Comparison of ENCODE assay signal across 8 cellular contexts in genomic region chr12:19967486-19967885, GRCh38.
A peak's percentile ranks its signal among the peaks of the same experiment; 100 is the strongest.
DNase-seq lines count a peak whose midpoint lies in the region; ATAC-seq and TF ChIP-seq lines count a peak whose summit lies in the region.

No MANE protein-coding gene starts in this region.

- no peak overlapping the region for H3K4me3 Mint-ChIP-seq in stimulated activated naive B cell treated with anti-CD40 and anti-IgM and Interleukin-4, amounts not matched to agents 10 μg/mL and 1 μg/mL and 100 μg/mL, for 72 hours
- no peak overlapping the region for H3K4me3 Mint-ChIP-seq in natural killer cell treated with Interleukin-12 subunit alpha and Interleukin-12 subunit beta and Interleukin-15 and Interleukin-18, amount 100 ng/mL, for 72 hours

- no peaks in the 10 kb centered on the region for H3K9me2 ChIP-seq in SK-N-SH

- H4K20me1 ChIP-seq in SK-N-SH (ENCODE audit: insufficient read depth), result no peaks in the 10 kb centered on the region

- peaks cover 0 to 2% of the 10 kb centered on the region in 2 donors for H3K4me1 Mint-ChIP-seq in stimulated activated naive B cell treated with anti-CD40 and anti-IgM and Interleukin-4, amounts not matched to agents 10 μg/mL and 1 μg/mL and 100 μg/mL, for 72 hours
- H3K4me1 Mint-ChIP-seq in natural killer cell treated with Interleukin-12 subunit alpha and Interleukin-12 subunit beta and Interleukin-15 and Interleukin-18, amount 100 ng/mL, for 72 hours (ENCODE audit: low read depth in 2 of 2), result peaks cover 0 to 2% of the 10 kb centered on the region in 2 donors

- H3K4me1 ChIP-seq in SK-N-SH (ENCODE audit: control insufficient read depth in 1 of 2, insufficient read depth in 2 of 2, low read depth in 1 of 2, low read length in 1 of 2) (peaks cover 25 to 41% of the 10 kb centered on the region in 2 experiments; a peak in 3 of 4 replicates), heart right ventricle (peaks cover 0 to 21% (median 6%) of the 10 kb centered on the region in 9 donors)

- H3K9me3 ChIP-seq in SK-N-SH, result no peaks in the 10 kb centered on the region
- H3K9me3 ChIP-seq in heart right ventricle, result peaks cover 0 to 5% (median 0%) of the 10 kb centered on the region in 11 donors

- peak; percentile 71 for DNase-seq in KBM-7
- no peak for DNase-seq in SK-N-SH
- no peak for DNase-seq in heart right ventricle
- DNase-seq in stimulated activated naive B cell treated with anti-CD40 and anti-IgM and Interleukin-4, amounts not matched to agents 10 μg/mL and 1 μg/mL and 100 μg/mL, for 72 hours, result no peak
- no peak for DNase-seq in activated CD4-positive, alpha-beta T cell treated with anti-CD3 and anti-CD28 coated beads for 1 hour
- no peak for DNase-seq in natural killer cell treated with Interleukin-12 subunit alpha and Interleukin-12 subunit beta and Interleukin-15 and Interleukin-18, amount 100 ng/mL, for 72 hours (ENCODE audit: low spot score)
- no peak for DNase-seq in ACHN
- no peak for DNase-seq in AML-193 (lab: John Stamatoyannopoulos, UW)

- H3F3A ChIP-seq in SK-N-SH (replicated peaks; ENCODE audit: insufficient read depth), result peaks cover 37% of the 10 kb centered on the region

- no peaks in the 10 kb centered on the region for H3K9me3 Mint-ChIP-seq in stimulated activated naive B cell treated with anti-CD40 and anti-IgM and Interleukin-4, amounts not matched to agents 10 μg/mL and 1 μg/mL and 100 μg/mL, for 72 hours
- H3K9me3 Mint-ChIP-seq in natural killer cell treated with Interleukin-12 subunit alpha and Interleukin-12 subunit beta and Interleukin-15 and Interleukin-18, amount 100 ng/mL, for 72 hours, result peaks cover 2% of the 10 kb centered on the region

- H2AFZ ChIP-seq in SK-N-SH (ENCODE audit: low read depth), result no peak overlapping the region

- in situ Hi-C loops in KBM-7 (cut with MboI; ENCODE audit: low pct_unique_long_range_greater_than_20kb, low sequenced_read_pairs) (no loop called here), ACHN (cut with HindIII; ENCODE audit: low pct_ligation_motif_present, low pct_unique_long_range_greater_than_20kb, low sequenced_read_pairs) (no loop called here)

- no peaks in the 10 kb centered on the region for H3K36me3 Mint-ChIP-seq in stimulated activated naive B cell treated with anti-CD40 and anti-IgM and Interleukin-4, amounts not matched to agents 10 μg/mL and 1 μg/mL and 100 μg/mL, for 72 hours
- no peaks in the 10 kb centered on the region for H3K36me3 Mint-ChIP-seq in natural killer cell treated with Interleukin-12 subunit alpha and Interleukin-12 subunit beta and Interleukin-15 and Interleukin-18, amount 100 ng/mL, for 72 hours

- H3K27ac Mint-ChIP-seq in stimulated activated naive B cell treated with anti-CD40 and anti-IgM and Interleukin-4, amounts not matched to agents 10 μg/mL and 1 μg/mL and 100 μg/mL, for 72 hours, result no peak overlapping the region
- H3K27ac Mint-ChIP-seq in natural killer cell treated with Interleukin-12 subunit alpha and Interleukin-12 subunit beta and Interleukin-15 and Interleukin-18, amount 100 ng/mL, for 72 hours, result no peak overlapping the region

- peak overlapping the region; percentile 48 for H3K4me2 ChIP-seq in SK-N-SH

- H3K36me3 ChIP-seq in SK-N-SH (replicated peaks in 1 of 2; ENCODE audit: control insufficient read depth in 1 of 2, insufficient read depth in 2 of 2, low read length in 1 of 2) (no peaks in the 10 kb centered on the region), heart right ventricle (no peaks in the 10 kb centered on the region)

- H3K27ac ChIP-seq in SK-N-SH (ENCODE audit: low read depth in 2 of 2, low read length in 1 of 2) (peak overlapping the region; percentile 40 to 93; a peak in 3 of 4 replicates), heart right ventricle (no peak overlapping the region)

- TF ChIP-seq CTCF in SK-N-SH (IDR thresholded peaks at IDR 0.05), result no peak
- TF ChIP-seq CTCF in heart right ventricle (IDR thresholded peaks at IDR 0.05), result no peak

- WGBS in SK-N-SH (ENCODE audit: low lambda C conversion rate), result 2% methylated on average over 2 of the region's 2 CpGs
- 8 to 18% methylated on average over 2 of the region's 2 CpGs for WGBS in heart right ventricle, 2 donors

- H3K9ac ChIP-seq in SK-N-SH, result peak overlapping the region; percentile 55

- H3K4me3 ChIP-seq in SK-N-SH (ENCODE audit: low read depth in 2 of 2, low read length in 1 of 2), result no peak overlapping the region
- no peak overlapping the region for H3K4me3 ChIP-seq in heart right ventricle

- H3K27me3 ChIP-seq in SK-N-SH (ENCODE audit: insufficient read depth), result no peaks in the 10 kb centered on the region
- H3K27me3 ChIP-seq in heart right ventricle, result no peaks in the 10 kb centered on the region

- intact Hi-C loops in heart right ventricle (cut with DNase I), result no loop called here

- no peak; a peak in 1 of 4 replicates for TF ChIP-seq EP300 in SK-N-SH (IDR thresholded peaks at IDR 0.05; ENCODE audit: borderline replicate concordance in 1 of 2, low read depth in 1 of 2, low read length in 1 of 2)

- POLR2A ChIA-PET in SK-N-SH (lab: Yijun Ruan, JAX), result no interaction called here

- peak in 6 of 8 donors; percentile 46 to 92 (median 60) for ATAC-seq in heart right ventricle
- ATAC-seq in stimulated activated naive B cell treated with anti-CD40 and anti-IgM and Interleukin-4, amounts not matched to agents 10 μg/mL and 1 μg/mL and 100 μg/mL, for 72 hours (replicated peaks), result peak; percentile 29 to 44
- no peak for ATAC-seq in natural killer cell treated with Interleukin-12 subunit alpha and Interleukin-12 subunit beta and Interleukin-15 and Interleukin-18, amount 100 ng/mL, for 72 hours

- CTCF ChIA-PET in SK-N-SH (lab: Yijun Ruan, JAX), result interaction anchor here (0.9 kb wide), 1 partner anchor 21 kb away, joined by 4 read pairs; no protein-coding TSS in a partner anchor

- no peaks in the 10 kb centered on the region for H3K79me2 ChIP-seq in SK-N-SH (ENCODE audit: insufficient read depth)

- no peak for TF ChIP-seq RAD21 in SK-N-SH (IDR thresholded peaks at IDR 0.05; ENCODE audit: low read length)

- H3K27me3 Mint-ChIP-seq in stimulated activated naive B cell treated with anti-CD40 and anti-IgM and Interleukin-4, amounts not matched to agents 10 μg/mL and 1 μg/mL and 100 μg/mL, for 72 hours, result no peaks in the 10 kb centered on the region
- no peaks in the 10 kb centered on the region for H3K27me3 Mint-ChIP-seq in natural killer cell treated with Interleukin-12 subunit alpha and Interleukin-12 subunit beta and Interleukin-15 and Interleukin-18, amount 100 ng/mL, for 72 hours

TF ChIP-seq in SK-N-SH, 30 proteins besides CTCF, POLR2A, EP300 and RAD21 (continues in another document):
- no peak for TF ChIP-seq FOXM1 (IDR thresholded peaks at IDR 0.05; ENCODE audit: low read depth)
- peak; percentile 76 for TF ChIP-seq TCF12 (IDR thresholded peaks at IDR 0.05)
- TF ChIP-seq USF2 (IDR thresholded peaks at IDR 0.05; ENCODE audit: borderline replicate concordance, low read depth, low read length), result no peak
- TF ChIP-seq GATA2 (CRISPR knock-in tag; IDR thresholded peaks at IDR 0.05), result no peak
- peak; percentile 8; the same call in 1 of the 2 replicates for TF ChIP-seq NFIC (IDR thresholded peaks at IDR 0.05; ENCODE audit: borderline replicate concordance)
- no peak for TF ChIP-seq RFX5 (IDR thresholded peaks at IDR 0.05; ENCODE audit: low read length)
- no peak for TF ChIP-seq NRF1 (IDR thresholded peaks at IDR 0.05; ENCODE audit: low read depth, low read length)
- peak; percentile 45; the same call in 1 of the 2 replicates for TF ChIP-seq POLR2AphosphoS5 (IDR thresholded peaks at IDR 0.05; ENCODE audit: low read depth, low read length)
- TF ChIP-seq MEF2A (IDR thresholded peaks at IDR 0.05; ENCODE audit: borderline replicate concordance, low read depth), result no peak
- TF ChIP-seq REST (IDR thresholded peaks at IDR 0.05; ENCODE audit: low read depth, low read length), result no peak
- TF ChIP-seq GABPA (IDR thresholded peaks at IDR 0.05; ENCODE audit: low read depth), result no peak
- peak; percentile 70 for TF ChIP-seq JUND (IDR thresholded peaks at IDR 0.05)
- no peak for TF ChIP-seq YY1 (IDR thresholded peaks at IDR 0.05; ENCODE audit: low read depth)
- peak; percentile 72 for TF ChIP-seq FOSL2 (IDR thresholded peaks at IDR 0.05; ENCODE audit: borderline replicate concordance, low read depth)

Comparison
In these comparisons a context has a peak if more than half of its experiments do, and no peak if none do; other contexts are left out.
1. H3K27ac ChIP-seq: peak in SK-N-SH (2 of 2); none in heart right ventricle (0 of 10).
2. ATAC-seq: peak in heart right ventricle (6 of 8) and stimulated activated naive B cell treated with anti-CD40 and anti-IgM and Interleukin-4, amounts not matched to agents 10 μg/mL and 1 μg/mL and 100 μg/mL, for 72 hours (2 of 2); none in natural killer cell treated with Interleukin-12 subunit alpha and Interleukin-12 subunit beta and Interleukin-15 and Interleukin-18, amount 100 ng/mL, for 72 hours (0 of 2).